3 cellular contexts compared by ENCODE assay signal in the genomic region with DNA sequence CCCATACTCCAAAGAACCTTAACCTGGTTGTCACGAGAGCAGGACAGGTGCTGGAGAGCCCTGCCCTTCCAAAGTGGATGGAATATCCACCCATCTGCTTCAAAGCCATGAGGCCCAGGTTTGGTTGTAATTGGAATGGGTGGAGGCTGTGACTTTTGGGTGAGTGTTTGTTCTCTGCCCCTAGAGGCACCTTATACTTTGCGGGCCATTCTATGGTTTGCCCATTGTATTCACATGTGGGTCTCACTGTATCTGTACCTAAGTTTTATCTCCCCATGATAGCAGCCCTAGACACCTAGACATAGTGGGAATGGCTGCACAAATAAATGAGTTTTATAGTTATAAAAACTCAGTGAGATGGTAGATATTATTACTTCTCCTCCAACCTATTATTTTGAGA.
TF ChIP-seq lines count a peak whose summit lies in the region.

No MANE protein-coding gene starts in this region.

TF ChIP-seq in HepG2, 621 proteins besides CTCF, POLR2A, EP300 and RAD21:
- TF ChIP-seq NBN (conservative IDR thresholded peaks at IDR 0.05): no peak
- TF ChIP-seq TAF1 (CRISPR knock-in tag; IDR thresholded peaks at IDR 0.05): no peak
- TF ChIP-seq TEAD2 (CRISPR knock-in tag; IDR thresholded peaks at IDR 0.05): no peak
- TF ChIP-seq ZNF770 (CRISPR knock-in tag; IDR thresholded peaks at IDR 0.05): no peak
- TF ChIP-seq, protein P1, sequence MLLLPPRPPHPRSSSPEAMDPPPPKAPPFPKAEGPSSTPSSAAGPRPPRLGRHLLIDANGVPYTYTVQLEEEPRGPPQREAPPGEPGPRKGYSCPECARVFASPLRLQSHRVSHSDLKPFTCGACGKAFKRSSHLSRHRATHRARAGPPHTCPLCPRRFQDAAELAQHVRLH (CRISPR knock-in tag; IDR thresholded peaks at IDR 0.05; ENCODE audit: borderline replicate concordance, low read depth): no peak
- TF ChIP-seq ZNF33A (CRISPR knock-in tag; IDR thresholded peaks at IDR 0.05; ENCODE audit: borderline replicate concordance): no peak
- TF ChIP-seq BORCS8-MEF2B (CRISPR knock-in tag; IDR thresholded peaks at IDR 0.05): no peak
- no peak for TF ChIP-seq FLYWCH1 (CRISPR knock-in tag; IDR thresholded peaks at IDR 0.05)
- no peak for TF ChIP-seq ZNF747 (CRISPR knock-in tag; IDR thresholded peaks at IDR 0.05; ENCODE audit: borderline replicate concordance)
- TF ChIP-seq, protein P2, sequence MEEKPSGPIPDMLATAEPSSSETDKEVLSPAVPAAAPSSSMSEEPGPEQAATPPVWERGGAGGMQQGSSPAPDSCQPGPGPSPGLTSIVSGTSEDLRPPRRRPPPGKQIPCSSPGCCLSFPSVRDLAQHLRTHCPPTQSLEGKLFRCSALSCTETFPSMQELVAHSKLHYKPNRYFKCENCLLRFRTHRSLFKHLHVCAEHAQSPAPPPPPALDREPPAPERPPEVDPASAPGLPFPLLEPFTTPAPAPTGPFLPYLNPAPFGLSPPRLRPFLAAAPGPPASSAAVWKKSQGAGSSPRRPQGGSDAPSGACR (CRISPR knock-in tag; IDR thresholded peaks at IDR 0.05): no peak
- no peak for TF ChIP-seq CHD2 (IDR thresholded peaks at IDR 0.05; ENCODE audit: low read depth, low read length)
- no peak for TF ChIP-seq ZFP82 (CRISPR knock-in tag; IDR thresholded peaks at IDR 0.05; ENCODE audit: borderline replicate concordance)

TF ChIP-seq in GM23338, 12 proteins besides CTCF, POLR2A, EP300 and RAD21 (continues in another document):
- TF ChIP-seq ZNF331 (CRISPR knock-in tag; IDR thresholded peaks at IDR 0.05; ENCODE audit: low read depth): no peak
- no peak for TF ChIP-seq ZNF114 (CRISPR knock-in tag; IDR thresholded peaks at IDR 0.05)
- no peak for TF ChIP-seq REST (IDR thresholded peaks at IDR 0.05; ENCODE audit: unreplicated experiment)
- no peak for TF ChIP-seq EZH2phosphoT487 (IDR thresholded peaks at IDR 0.05; ENCODE audit: unreplicated experiment)
- TF ChIP-seq JUNB (IDR thresholded peaks at IDR 0.05; ENCODE audit: unreplicated experiment): no peak
- TF ChIP-seq, protein P3, sequence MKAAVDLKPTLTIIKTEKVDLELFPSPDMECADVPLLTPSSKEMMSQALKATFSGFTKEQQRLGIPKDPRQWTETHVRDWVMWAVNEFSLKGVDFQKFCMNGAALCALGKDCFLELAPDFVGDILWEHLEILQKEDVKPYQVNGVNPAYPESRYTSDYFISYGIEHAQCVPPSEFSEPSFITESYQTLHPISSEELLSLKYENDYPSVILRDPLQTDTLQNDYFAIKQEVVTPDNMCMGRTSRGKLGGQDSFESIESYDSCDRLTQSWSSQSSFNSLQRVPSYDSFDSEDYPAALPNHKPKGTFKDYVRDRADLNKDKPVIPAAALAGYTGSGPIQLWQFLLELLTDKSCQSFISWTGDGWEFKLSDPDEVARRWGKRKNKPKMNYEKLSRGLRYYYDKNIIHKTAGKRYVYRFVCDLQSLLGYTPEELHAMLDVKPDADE (IDR thresholded peaks at IDR 0.05): no peak

TF ChIP-seq in IMR-90, 13 proteins besides CTCF, POLR2A, EP300 and RAD21:
- TF ChIP-seq, protein P4, sequence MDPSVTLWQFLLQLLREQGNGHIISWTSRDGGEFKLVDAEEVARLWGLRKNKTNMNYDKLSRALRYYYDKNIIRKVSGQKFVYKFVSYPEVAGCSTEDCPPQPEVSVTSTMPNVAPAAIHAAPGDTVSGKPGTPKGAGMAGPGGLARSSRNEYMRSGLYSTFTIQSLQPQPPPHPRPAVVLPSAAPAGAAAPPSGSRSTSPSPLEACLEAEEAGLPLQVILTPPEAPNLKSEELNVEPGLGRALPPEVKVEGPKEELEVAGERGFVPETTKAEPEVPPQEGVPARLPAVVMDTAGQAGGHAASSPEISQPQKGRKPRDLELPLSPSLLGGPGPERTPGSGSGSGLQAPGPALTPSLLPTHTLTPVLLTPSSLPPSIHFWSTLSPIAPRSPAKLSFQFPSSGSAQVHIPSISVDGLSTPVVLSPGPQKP (IDR thresholded peaks at IDR 0.05; ENCODE audit: borderline replicate concordance, low read depth, low read length): no peak
- TF ChIP-seq USF2 (IDR thresholded peaks at IDR 0.05; ENCODE audit: low read depth, low read length): no peak
- TF ChIP-seq CHD1 (IDR thresholded peaks at IDR 0.05; ENCODE audit: low read depth, low read length): no peak
- TF ChIP-seq MAFK (IDR thresholded peaks at IDR 0.05; ENCODE audit: low read depth, low read length): no peak
- TF ChIP-seq FOS (IDR thresholded peaks at IDR 0.05; ENCODE audit: low read depth, low read length): no peak
- TF ChIP-seq RFX5 (IDR thresholded peaks at IDR 0.05; ENCODE audit: low read depth, low read length): no peak
- TF ChIP-seq CEBPB (IDR thresholded peaks at IDR 0.05; ENCODE audit: low read depth, low read length): no peak
- no peak for TF ChIP-seq MAZ (IDR thresholded peaks at IDR 0.05; ENCODE audit: borderline replicate concordance, low read depth, low read length)
- no peak for TF ChIP-seq RCOR1 (IDR thresholded peaks at IDR 0.05; ENCODE audit: insufficient replicate concordance, low read length)
- TF ChIP-seq MXI1 (IDR thresholded peaks at IDR 0.05; ENCODE audit: borderline replicate concordance, low read depth, low read length): no peak
- no peak for TF ChIP-seq NFE2L2 (IDR thresholded peaks at IDR 0.05; ENCODE audit: low read depth, low read length)
- TF ChIP-seq SMC3 (IDR thresholded peaks at IDR 0.05; ENCODE audit: low read depth, low read length): no peak
- no peak for TF ChIP-seq BHLHE40 (IDR thresholded peaks at IDR 0.05; ENCODE audit: low read depth, low read length)
